21 cellular contexts compared by ENCODE assay signal in the genomic region with DNA sequence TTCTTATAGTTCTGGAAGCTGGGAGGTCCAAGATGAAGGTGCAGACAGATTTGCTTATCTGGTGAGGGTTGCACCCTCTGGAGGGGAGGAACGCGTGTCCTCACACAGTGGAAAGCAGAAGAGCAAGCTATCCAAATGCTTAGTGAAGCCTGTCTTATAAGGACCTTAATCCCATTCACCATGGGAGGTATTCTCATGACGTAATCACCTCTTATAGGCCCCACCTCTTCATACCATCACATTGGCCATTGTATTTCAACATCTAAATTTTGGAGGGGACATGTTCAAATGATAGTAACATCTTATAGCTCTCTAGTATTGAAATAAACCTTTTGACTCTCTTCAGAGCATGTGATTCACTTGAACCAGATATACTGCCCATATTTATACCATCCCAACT.
"Had no signal": no experiment of that assay in that cellular context is flagged by ENCODE, and none has a peak within 500 bp of the region (broad histone marks: within the 10 kb centered on the region; RNA-seq: fewer than 3 reads in every experiment).

No MANE protein-coding gene starts in this region.

- DNase-seq: KBM-7, MV-4-11, NCI-H1048, NCI-H1105, NCI-H1436 treated with DMSO at 0.1 percent for 48 hours, NCI-H1694, NCI-H187 treated with DMSO at 0.1 percent for 48 hours, NCI-H2029 treated with DMSO at 0.1 percent for 48 hours, NCI-H2171 treated with DMSO at 0.1 percent for 48 hours, NCI-H345, NCI-H446 treated with DMSO at 0.1 percent for 48 hours, NCI-H510A treated with DMSO at 0.1 percent for 48 hours, NCI-H526, Right ventricle myocardium superior, RPMI8226, SIG-M5, SW 1271, T-cell had no signal

- H3K4me3 Mint-ChIP-seq: T-cell had no signal

- H3K27ac ChIP-seq: HL-60, SJSA1, SK-N-MC had no signal

- H3K27me3 Mint-ChIP-seq: T-cell had no signal

- H3K27ac Mint-ChIP-seq: T-cell had no signal

- H3K36me3 ChIP-seq: SJSA1 had no signal

- H3K4me1 Mint-ChIP-seq: T-cell had no signal

- ATAC-seq: T-cell had no signal

- H3K27me3 ChIP-seq: SJSA1 had no signal

- H3K4me3 ChIP-seq: SJSA1, SK-N-MC had no signal

- H3K9me3 ChIP-seq: SJSA1 had no signal

- H3K36me3 Mint-ChIP-seq: T-cell had no signal
